In the genomic region with DNA sequence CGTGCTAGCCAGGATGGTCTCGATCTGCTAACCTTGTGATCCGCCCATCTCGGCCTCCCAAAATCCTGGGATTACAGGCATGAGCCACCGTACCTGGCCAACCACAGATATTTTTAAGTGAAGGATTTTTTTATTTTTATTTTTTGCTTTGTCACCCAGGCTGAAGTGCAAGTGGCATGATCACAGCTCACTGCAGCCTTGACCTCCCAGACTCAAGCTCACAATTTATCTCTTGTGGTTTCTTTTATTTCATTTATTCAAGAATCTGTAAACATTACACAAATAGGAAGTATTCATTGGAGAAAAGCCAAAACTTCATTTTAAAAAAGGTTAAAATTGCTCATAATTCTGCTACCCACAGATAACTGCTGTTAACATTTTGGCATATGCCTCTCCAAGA, we compare ENCODE assay signal across 25 cellular contexts.
"Had no signal": no experiment of that assay in that cellular context is flagged by ENCODE, and none has a peak within 500 bp of the region (broad histone marks: within the 10 kb centered on the region; RNA-seq: fewer than 3 reads in every experiment).

No MANE protein-coding gene starts in this region.

- H3K4me3 ChIP-seq: lower lobe of right lung, prostate gland, right atrium auricular region, stomach, suprapubic skin, tibial nerve had no signal

- H3K36me3 ChIP-seq: lower lobe of right lung, prostate gland, right atrium auricular region, stomach, suprapubic skin, tibial nerve had no signal

- DNase-seq: activated B cell treated with CpG ODN at 0.5 μM for 24 hours; activated CD4-positive, alpha-beta T cell treated with anti-CD3 and anti-CD28 coated beads for 36 hours; activated CD4-positive, alpha-beta T cell treated with anti-CD3 and anti-CD28 coated beads, Interleukin-2, amount 50 U/mL, for 4 hours; activated CD8-positive, alpha-beta memory T cell treated with anti-CD3 and anti-CD28 coated beads for 24 hours; activated CD8-positive, alpha-beta memory T cell treated with anti-CD3 and anti-CD28 coated beads, Interleukin-2, amount 50 U/mL, for 4 hours; activated naive CD8-positive, alpha-beta T cell treated with anti-CD3 and anti-CD28 coated beads for 36 hours; activated T-cell treated with anti-CD3 and anti-CD28 coated beads, Interleukin-2, amount 50 U/mL, for 24 hours; amygdala; cortex of kidney; endodermal cell; foreskin fibroblast; lower lobe of right lung; natural killer cell; stimulated activated CD4-positive, alpha-beta T cell treated with anti-CD3 and anti-CD28 coated beads, Interleukin-12 subunit alpha, Interleukin-12 subunit beta, amount 100 ng/mL, for 4 hours; stimulated activated CD4-positive, alpha-beta T cell treated with anti-CD3 and anti-CD28 coated beads, Interleukin-1b, Interleukin-23, amount 100 ng/mL, for 48 hours; stomach; T-helper 1 cell; T-helper 9 cell had no signal

- H3K9me3 ChIP-seq: lower lobe of right lung, prostate gland, right atrium auricular region, stomach, suprapubic skin, tibial nerve had no signal

- ATAC-seq: activated CD4-positive, alpha-beta T cell treated with anti-CD3 and anti-CD28 coated beads for 36 hours; activated T-helper 17 cell treated with anti-CD3 and anti-CD28 coated beads, Interleukin-2, amount 50 U/mL, for 72 hours; left lobe of liver; lower lobe of right lung; natural killer cell had no signal

- H3K27ac ChIP-seq: epithelial cell of prostate, lower lobe of right lung, prostate gland, right atrium auricular region, stomach, suprapubic skin, tibial nerve had no signal

- H3K27me3 ChIP-seq: right atrium auricular region, stomach, suprapubic skin, tibial nerve had no signal

- H3K4me1 ChIP-seq: lower lobe of right lung, prostate gland, right atrium auricular region, stomach, suprapubic skin, tibial nerve had no signal
